ENCODE assay signal across 1 cellular context in genomic region chr12:114241973-114242434, GRCh38.
TF ChIP-seq lines count a peak whose summit lies in the region.

No MANE protein-coding gene starts in this region.

TF ChIP-seq in K562, 482 proteins besides CTCF, POLR2A, EP300 and RAD21 (continued from another document):
- TF ChIP-seq USF2 (CRISPR knock-in tag; IDR thresholded peaks at IDR 0.05) (peak; percentile 82), RAD51 (IDR thresholded peaks at IDR 0.05; ENCODE audit: borderline replicate concordance, low read depth) (peak; percentile 89)
